ENCODE assay signal across 1 cellular context in the genomic region with DNA sequence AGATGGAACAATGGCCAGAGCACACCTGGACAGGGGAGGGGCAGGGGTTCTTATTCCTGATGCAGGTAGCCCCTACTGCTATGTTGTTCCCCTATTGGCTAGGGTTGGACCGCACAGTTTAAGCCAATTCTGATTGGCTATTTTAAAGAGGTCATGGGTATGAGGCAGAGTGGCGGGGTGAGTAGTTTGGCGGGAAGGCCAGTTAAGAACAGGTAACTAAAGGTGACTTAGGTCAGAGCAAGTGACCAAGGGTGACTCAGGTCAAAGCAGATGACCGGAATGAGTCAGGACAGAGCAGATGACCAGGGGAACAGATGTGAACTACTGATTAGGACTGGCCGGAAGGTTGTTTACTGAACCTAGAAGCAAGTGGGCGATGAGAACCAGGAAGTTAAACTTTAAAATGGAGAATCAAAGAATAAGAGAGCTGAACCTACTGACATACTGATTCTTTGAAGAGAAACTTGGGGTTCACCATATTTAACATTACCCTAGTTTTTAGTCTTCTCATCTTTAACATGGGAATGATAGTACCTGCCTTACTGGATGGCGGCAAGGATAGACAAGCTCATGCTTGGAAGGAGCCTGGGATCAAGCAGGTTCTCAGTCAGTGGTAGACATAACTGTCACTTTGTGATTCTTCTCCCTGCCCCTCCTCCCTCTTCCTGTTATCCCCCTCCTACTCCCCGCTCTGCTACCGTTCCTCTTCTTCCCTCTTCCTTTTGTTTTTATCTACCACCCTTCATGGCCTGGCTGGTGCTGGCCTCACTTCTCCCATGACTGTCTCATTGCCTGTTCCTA.
TF ChIP-seq lines count a peak whose summit lies in the region.

No MANE protein-coding gene starts in this region.

TF ChIP-seq in K562, 482 proteins besides CTCF, POLR2A, EP300 and RAD21 (continued from another document and continues in another):
- peak in 1 of 2 experiments; percentile 83; a peak in 2 of 4 replicates for TF ChIP-seq ZNF318 (IDR thresholded peaks at IDR 0.05; ENCODE audit: borderline replicate concordance in 1 of 2, low read depth in 1 of 2)
- no peak; the same call in 1 of the 2 replicates for TF ChIP-seq MYNN (IDR thresholded peaks at IDR 0.05)
- no peak for TF ChIP-seq MYNN (CRISPR knock-in tag; IDR thresholded peaks at IDR 0.05)
- peak; percentile 97 for TF ChIP-seq CTBP1 (IDR thresholded peaks at IDR 0.05; ENCODE audit: borderline replicate concordance)
- peak; percentile 36 to 65; a peak in 2 of 4 replicates for TF ChIP-seq MAZ (CRISPR knock-in tag; conservative IDR thresholded peaks at IDR 0.05 in 1 of 2, IDR thresholded peaks at IDR 0.05 in 1 of 2)
- TF ChIP-seq SMAD2 (IDR thresholded peaks at IDR 0.05; ENCODE audit: low read depth, low read length): no peak
- 0 out of 2 replicates have a peak, but pooled peaks have one; percentile 43 for TF ChIP-seq HDAC2 (IDR thresholded peaks at IDR 0.05)
- TF ChIP-seq TEAD1 (CRISPR knock-in tag; IDR thresholded peaks at IDR 0.05): peak; percentile 65 to 66; a peak in 3 of 4 replicates
- TF ChIP-seq ZNF395 (CRISPR knock-in tag; IDR thresholded peaks at IDR 0.05): peak; percentile 81; the same call in 1 of the 2 replicates
- peak; percentile 88 for TF ChIP-seq NR2F6 (CRISPR knock-in tag; IDR thresholded peaks at IDR 0.05)
- TF ChIP-seq ZNF41 (CRISPR knock-in tag; conservative IDR thresholded peaks at IDR 0.05): peak; percentile 70
- TF ChIP-seq CREBBP (IDR thresholded peaks at IDR 0.05; ENCODE audit: low read depth, low read length): no peak
- TF ChIP-seq TARDBP (IDR thresholded peaks at IDR 0.05): peak; percentile 44; the same call in 1 of the 2 replicates
- peak; percentile 75 for TF ChIP-seq THRA (IDR thresholded peaks at IDR 0.05)
- no peak for TF ChIP-seq SAP30 (IDR thresholded peaks at IDR 0.05; ENCODE audit: borderline replicate concordance, insufficient read depth, low read depth, low read length, poor library complexity, severe bottlenecking)
- TF ChIP-seq HDAC3 (IDR thresholded peaks at IDR 0.05; ENCODE audit: borderline replicate concordance, partially characterized antibody): peak; percentile 78
- TF ChIP-seq USF2 (CRISPR knock-in tag; IDR thresholded peaks at IDR 0.05): no peak
- no peak for TF ChIP-seq TRIM25 (IDR thresholded peaks at IDR 0.05; ENCODE audit: borderline replicate concordance)
- TF ChIP-seq RBBP5 (IDR thresholded peaks at IDR 0.05; ENCODE audit: borderline replicate concordance, insufficient read depth, low read length, poor library complexity, severe bottlenecking): no peak
- TF ChIP-seq, protein P1, sequence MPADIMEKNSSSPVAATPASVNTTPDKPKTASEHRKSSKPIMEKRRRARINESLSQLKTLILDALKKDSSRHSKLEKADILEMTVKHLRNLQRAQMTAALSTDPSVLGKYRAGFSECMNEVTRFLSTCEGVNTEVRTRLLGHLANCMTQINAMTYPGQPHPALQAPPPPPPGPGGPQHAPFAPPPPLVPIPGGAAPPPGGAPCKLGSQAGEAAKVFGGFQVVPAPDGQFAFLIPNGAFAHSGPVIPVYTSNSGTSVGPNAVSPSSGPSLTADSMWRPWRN (IDR thresholded peaks at IDR 0.05; ENCODE audit: low read depth): peak; percentile 24; the same call in 1 of the 2 replicates
- no peak; the same call in 1 of the 2 replicates for TF ChIP-seq ZNF584 (CRISPR knock-in tag; IDR thresholded peaks at IDR 0.05; ENCODE audit: low read depth)
- TF ChIP-seq ARNT (IDR thresholded peaks at IDR 0.05): peak; percentile 73 to 76; a peak in 2 of 4 replicates
- TF ChIP-seq SNRNP70 (optimal IDR thresholded peaks at IDR 0.05; ENCODE audit: low read depth, low read length): no peak
- no peak for TF ChIP-seq ZFP30 (CRISPR knock-in tag; IDR thresholded peaks at IDR 0.05; ENCODE audit: borderline replicate concordance)
- no peak for TF ChIP-seq HNRNPLL (IDR thresholded peaks at IDR 0.05; ENCODE audit: low read depth, low read length, poor library complexity, severe bottlenecking)
- TF ChIP-seq MCM3 (IDR thresholded peaks at IDR 0.05): no peak
- no peak for TF ChIP-seq HNRNPH1 (optimal IDR thresholded peaks at IDR 0.05; ENCODE audit: low read depth, low read length)
- TF ChIP-seq NBN (IDR thresholded peaks at IDR 0.05; ENCODE audit: low read depth): no peak
- peak; percentile 96 for TF ChIP-seq ATF3 (IDR thresholded peaks at IDR 0.05)
- TF ChIP-seq ATF3 (CRISPR knock-in tag; conservative IDR thresholded peaks at IDR 0.05): peak; percentile 87
- peak; percentile 97 for TF ChIP-seq ZBTB33 (CRISPR knock-in tag; IDR thresholded peaks at IDR 0.05)
- no peak for TF ChIP-seq CAMTA2 (CRISPR knock-in tag; conservative IDR thresholded peaks at IDR 0.05)
- no peak for TF ChIP-seq ZZZ3 (IDR thresholded peaks at IDR 0.05)
